1 cellular context compared by ENCODE assay signal in genomic region chr3:136861890-136862610, GRCh38.
TF ChIP-seq lines count a peak whose summit lies in the region.

Gene NCK1, plus strand, starts transcription at chr3:136862208. Its CDS starts 65,794 bp downstream, at chr3:136928002.

TF ChIP-seq in HepG2, 621 proteins besides CTCF, POLR2A, EP300 and RAD21 (continued from another document and continues in another):
- TF ChIP-seq TRAFD1 (CRISPR knock-in tag; IDR thresholded peaks at IDR 0.05; ENCODE audit: borderline replicate concordance) (no peak), PRDM15 (CRISPR knock-in tag; IDR thresholded peaks at IDR 0.05) (no peak), ZNF792 (CRISPR knock-in tag; IDR thresholded peaks at IDR 0.05) (peak; percentile 82), YEATS2 (CRISPR knock-in tag; IDR thresholded peaks at IDR 0.05; ENCODE audit: borderline replicate concordance) (no peak; the same call in 1 of the 2 replicates), EHMT2 (IDR thresholded peaks at IDR 0.05; ENCODE audit: borderline replicate concordance, low read depth, low read length) (no peak), PCBP2 (optimal IDR thresholded peaks at IDR 0.05; ENCODE audit: low read depth, low read length, poor library complexity, severe bottlenecking) (no peak), ETV5 (CRISPR knock-in tag; IDR thresholded peaks at IDR 0.05; ENCODE audit: borderline replicate concordance) (peak; percentile 48; the same call in 1 of the 2 replicates), MIER2 (CRISPR knock-in tag; IDR thresholded peaks at IDR 0.05) (peak; percentile 61; the same call in 1 of the 2 replicates), ZNF776 (CRISPR knock-in tag; IDR thresholded peaks at IDR 0.05) (peak; percentile 95), KLF11 (CRISPR knock-in tag; IDR thresholded peaks at IDR 0.05) (peak; percentile 66; the same call in 1 of the 2 replicates), NCOA5 (CRISPR knock-in tag; IDR thresholded peaks at IDR 0.05) (no peak), ZNF567 (CRISPR knock-in tag; IDR thresholded peaks at IDR 0.05; ENCODE audit: borderline replicate concordance) (no peak), MED13 (CRISPR knock-in tag; IDR thresholded peaks at IDR 0.05) (0 out of 2 replicates have a peak, but pooled peaks have one; percentile 37), GABPB1 (CRISPR knock-in tag; IDR thresholded peaks at IDR 0.05) (peak; percentile 92), SRSF9 (IDR thresholded peaks at IDR 0.05; ENCODE audit: borderline replicate concordance, insufficient read depth, low read depth, low read length, poor library complexity, severe bottlenecking) (no peak), E2F2 (CRISPR knock-in tag; IDR thresholded peaks at IDR 0.05; ENCODE audit: borderline replicate concordance) (no peak), JDP2 (CRISPR knock-in tag; IDR thresholded peaks at IDR 0.05; ENCODE audit: borderline replicate concordance) (no peak; the same call in 1 of the 2 replicates), SATB2 (CRISPR knock-in tag; IDR thresholded peaks at IDR 0.05) (0 out of 2 replicates have a peak, but pooled peaks have one; percentile 53), KIAA2018 (CRISPR knock-in tag; IDR thresholded peaks at IDR 0.05; ENCODE audit: borderline replicate concordance) (no peak), ZSCAN20 (CRISPR knock-in tag; IDR thresholded peaks at IDR 0.05; ENCODE audit: borderline replicate concordance) (peak; percentile 87; the same call in 1 of the 2 replicates), ZNF570 (CRISPR knock-in tag; IDR thresholded peaks at IDR 0.05; ENCODE audit: borderline replicate concordance) (0 out of 2 replicates have a peak, but pooled peaks have one; percentile 56), ZNF382 (CRISPR knock-in tag; IDR thresholded peaks at IDR 0.05; ENCODE audit: borderline replicate concordance) (no peak), ZNF207 (IDR thresholded peaks at IDR 0.05; ENCODE audit: borderline replicate concordance) (no peak), FOXC1 (CRISPR knock-in tag; IDR thresholded peaks at IDR 0.05; ENCODE audit: borderline replicate concordance) (peak; percentile 92), ZNF430 (CRISPR knock-in tag; IDR thresholded peaks at IDR 0.05) (peak; percentile 99), KMT2B (CRISPR knock-in tag; IDR thresholded peaks at IDR 0.05) (peak; percentile 97), ZNF136 (CRISPR knock-in tag; IDR thresholded peaks at IDR 0.05; ENCODE audit: low read depth) (peak; percentile 95; the same call in 1 of the 2 replicates), SIX4 (CRISPR knock-in tag; IDR thresholded peaks at IDR 0.05) (peak; percentile 62; the same call in 1 of the 2 replicates), ZNF350 (CRISPR knock-in tag; IDR thresholded peaks at IDR 0.05; ENCODE audit: borderline replicate concordance, low read depth) (peak; percentile 91), POLR2AphosphoS5 (IDR thresholded peaks at IDR 0.05; ENCODE audit: low read depth, low read length) (peak; percentile 93), ZMAT3 (CRISPR knock-in tag; conservative IDR thresholded peaks at IDR 0.05) (peak; percentile 90; the same call in 1 of the 2 replicates), ZNF614 (CRISPR knock-in tag; IDR thresholded peaks at IDR 0.05; ENCODE audit: borderline replicate concordance) (peak; percentile 17; the same call in 1 of the 2 replicates), IKZF4 (CRISPR knock-in tag; IDR thresholded peaks at IDR 0.05; ENCODE audit: borderline replicate concordance, low read depth, not compliant biosample characterization) (peak; percentile 87), HOXA9 (CRISPR knock-in tag; IDR thresholded peaks at IDR 0.05; ENCODE audit: borderline replicate concordance) (peak; percentile 97), NFE2L1 (CRISPR knock-in tag; IDR thresholded peaks at IDR 0.05; ENCODE audit: borderline replicate concordance) (no peak), NFKB2 (CRISPR knock-in tag; IDR thresholded peaks at IDR 0.05; ENCODE audit: borderline replicate concordance) (peak; percentile 81; the same call in 1 of the 2 replicates), NFE2 (CRISPR knock-in tag; IDR thresholded peaks at IDR 0.05) (no peak), SMAD1 (CRISPR knock-in tag; IDR thresholded peaks at IDR 0.05; ENCODE audit: borderline replicate concordance, low read depth) (0 out of 2 replicates have a peak, but pooled peaks have one; percentile 20), RFX1 (IDR thresholded peaks at IDR 0.05) (no peak), PATZ1 (CRISPR knock-in tag; IDR thresholded peaks at IDR 0.05) (peak; percentile 26; the same call in 1 of the 2 replicates), BRF2 (CRISPR knock-in tag; IDR thresholded peaks at IDR 0.05) (peak; percentile 91), YY1 (IDR thresholded peaks at IDR 0.05; ENCODE audit: insufficient read depth, insufficient replicate concordance, low read depth, low read length) (peak; percentile 81)
